17 cellular contexts compared by ENCODE assay signal in genomic region chr4:89054627-89055026, GRCh38. TPM values are rescaled to one million over a fixed set of nuclear protein-coding genes. Genes with fewer than 3 reads are reported as not detected.
DNase-seq lines count a peak whose midpoint lies in the region; ATAC-seq and TF ChIP-seq lines count a peak whose summit lies in the region.
"Had no signal": no experiment of that assay in that cellular context is flagged by ENCODE, and none has a peak within 500 bp of the region (broad histone marks: within the 10 kb centered on the region; RNA-seq: fewer than 3 reads in every experiment).

No MANE protein-coding gene starts in this region.

- TF ChIP-seq POLR2A in testis (IDR thresholded peaks at IDR 0.05) = no peak

- no peak overlapping the region for H3K27ac ChIP-seq in ACC112 (ENCODE audit: low read depth, low read length)
- no peak overlapping the region for H3K27ac ChIP-seq in HUES6 (ENCODE audit: low read depth, low read length)
- no peak overlapping the region for H3K27ac ChIP-seq in coronary artery
- H3K27ac ChIP-seq in neural progenitor cell = no peak overlapping the region
- no peak overlapping the region for H3K27ac ChIP-seq in testis
- H3K27ac ChIP-seq: SJSA1 had no signal

- H3K9ac ChIP-seq in HUES6 (ENCODE audit: low read length) (no peak overlapping the region), neural progenitor cell (peak overlapping the region; percentile 3)

- WGBS in testis, 2 donors = 36 to 44% methylated on average over 1 of the region's 1 CpG

- H3K36me3 Mint-ChIP-seq in neural progenitor cell (peaks cover 8% of the 10 kb centered on the region), T-cell (no peaks in the 10 kb centered on the region)

- H3F3A ChIP-seq in neural progenitor cell (ENCODE audit: low read depth) = peaks cover 11% of the 10 kb centered on the region

- H3K9me3 Mint-ChIP-seq in neural progenitor cell (peaks cover 9% of the 10 kb centered on the region), T-cell (peaks cover 0 to 5% (median 3%) of the 10 kb centered on the region in 3 donors)

- H3K4me2 ChIP-seq in neural progenitor cell = peak overlapping the region; percentile 91

- H3K4me1 ChIP-seq in ACC112 (ENCODE audit: control insufficient read depth, insufficient read depth, low read length, unreplicated experiment) (peaks cover 19% of the 10 kb centered on the region), HUES6 (ENCODE audit: control insufficient read depth, insufficient read depth, low read length) (peaks cover 15% of the 10 kb centered on the region), neural progenitor cell (peaks cover 23% of the 10 kb centered on the region), testis (peaks cover 13% of the 10 kb centered on the region)
- H3K4me1 ChIP-seq: SJSA1 had no signal

- TF ChIP-seq CTCF in coronary artery (IDR thresholded peaks at IDR 0.05) = no peak
- no peak for TF ChIP-seq CTCF in neural progenitor cell (IDR thresholded peaks at IDR 0.05)
- no peak for TF ChIP-seq CTCF in GM13976 (IDR thresholded peaks at IDR 0.05; ENCODE audit: borderline replicate concordance, control extremely low read depth, extremely low read depth, insufficient read depth, missing control alignments)
- TF ChIP-seq CTCF in testis (IDR thresholded peaks at IDR 0.05) = no peak

- H3K4me1 Mint-ChIP-seq in neural progenitor cell (peaks cover 30% of the 10 kb centered on the region), T-cell (peaks cover 13 to 19% (median 15%) of the 10 kb centered on the region in 3 donors)

- DNase-seq in coronary artery (ENCODE audit: low spot score) (no peak), neural progenitor cell (ENCODE audit: low spot score) (no peak), Kasumi-1 (lab: John Stamatoyannopoulos, UW) (no peak), GM13976 (ENCODE audit: low spot score) (no peak), T-cell (no peak), testis (no peak)
- DNase-seq: activated effector memory CD4-positive, alpha-beta T cell treated with anti-CD3 and anti-CD28 coated beads, Interleukin-2, amount 50 U/mL, for 16 hours; anterior cingulate cortex; EL; foreskin melanocyte; naive B cell; NCI-H69; stimulated activated naive CD8-positive, alpha-beta T cell treated with anti-CD3 and anti-CD28 coated beads, Interleukin-15, amount 100 ng/mL, for 72 hours; T-helper 9 cell had no signal

- H3K27ac Mint-ChIP-seq in neural progenitor cell (no peak overlapping the region), T-cell (no peak overlapping the region)
- H3K27ac Mint-ChIP-seq: naive B cell; stimulated activated naive CD8-positive, alpha-beta T cell treated with anti-CD3 and anti-CD28 coated beads, Interleukin-15, amount 100 ng/mL, for 72 hours had no signal

- H3K36me3 ChIP-seq in ACC112 (ENCODE audit: insufficient read depth, low read length) = no peaks in the 10 kb centered on the region
- H3K36me3 ChIP-seq in HUES6 (ENCODE audit: control insufficient read depth, insufficient read depth, low read length) = no peaks in the 10 kb centered on the region
- H3K36me3 ChIP-seq in neural progenitor cell = no peaks in the 10 kb centered on the region
- no peaks in the 10 kb centered on the region for H3K36me3 ChIP-seq in testis (ENCODE audit: low read depth, missing control alignments)
- H3K36me3 ChIP-seq: SJSA1 had no signal

- intact Hi-C loops in testis (cut with DNase I; ENCODE audit: low total_unique reads) = no loop called here

- H3K4me3 ChIP-seq in ACC112 (ENCODE audit: low read depth, low read length) (peak overlapping the region; percentile 82; the same call in 1 of the 2 replicates), HUES6 (ENCODE audit: low read depth, low read length) (peak overlapping the region; percentile 77), coronary artery (peak overlapping the region; percentile 71), neural progenitor cell (peak overlapping the region; percentile 79), testis (no peak overlapping the region)
- H3K4me3 ChIP-seq: SJSA1 had no signal

- H3K9me3 ChIP-seq in HUES6 (ENCODE audit: control insufficient read depth, insufficient read depth, low read depth, low read length) (peaks cover 8% of the 10 kb centered on the region; the same call in 1 of the 2 replicates), neural progenitor cell (ENCODE audit: low read depth) (no peaks in the 10 kb centered on the region), testis (no peaks in the 10 kb centered on the region)
- H3K9me3 ChIP-seq: SJSA1 had no signal

- in situ Hi-C loops in GM13976 (cut with MboI; ENCODE audit: low sequenced_read_pairs, unreplicated experiment) = no loop called here

- POLR2A ChIA-PET in T-cell (lab: Charles Lee) = no interaction called here

- H2AFZ ChIP-seq in ACC112 (ENCODE audit: low read length, unreplicated experiment) = no peak overlapping the region
- H2AFZ ChIP-seq in neural progenitor cell (replicated peaks) = no peak overlapping the region

- H3K27me3 ChIP-seq in ACC112 (ENCODE audit: insufficient read depth, low read length) = no peaks in the 10 kb centered on the region
- H3K27me3 ChIP-seq in HUES6 (ENCODE audit: control insufficient read depth, insufficient read depth, low read length) = no peaks in the 10 kb centered on the region
- no peaks in the 10 kb centered on the region for H3K27me3 ChIP-seq in neural progenitor cell
- no peaks in the 10 kb centered on the region for H3K27me3 ChIP-seq in testis
- H3K27me3 ChIP-seq: SJSA1 had no signal

- no peak for ATAC-seq in T-cell (replicated peaks in 1 of 4)

- H3K4me3 Mint-ChIP-seq in neural progenitor cell (peak overlapping the region; percentile 20), T-cell (no peak overlapping the region)
- H3K4me3 Mint-ChIP-seq: naive B cell; stimulated activated naive CD8-positive, alpha-beta T cell treated with anti-CD3 and anti-CD28 coated beads, Interleukin-15, amount 100 ng/mL, for 72 hours had no signal

- H3K27me3 Mint-ChIP-seq in neural progenitor cell (ENCODE audit: insufficient read depth, low read depth) = peaks cover 2% of the 10 kb centered on the region
- H3K27me3 Mint-ChIP-seq in T-cell = no peaks in the 10 kb centered on the region

- peaks cover 49% of the 10 kb centered on the region for H3K79me2 ChIP-seq in ACC112 (ENCODE audit: control insufficient read depth, insufficient read depth, low read length, unreplicated experiment)
- peaks cover 72% of the 10 kb centered on the region for H3K79me2 ChIP-seq in neural progenitor cell (ENCODE audit: low read depth)

- CTCF ChIA-PET in T-cell (lab: Charles Lee) = interaction anchor here in 1 of 2 donors (0.5 kb wide), 1 partner anchor 56 kb away, joined by 3 read pairs; no protein-coding TSS in a partner anchor

- H4K20me1 ChIP-seq in neural progenitor cell (ENCODE audit: low read depth) = peaks cover 7% of the 10 kb centered on the region

RNA-seq across cellular contexts. Expression of gene FAM13A, which starts 2.4 kb away (rescaled TPM):
- total RNA-seq in neural progenitor cell (ENCODE audit: low replicate concordance) (29.5 and 40.3 TPM in 2 replicates), T-cell (10 to 100 TPM; 11.3 to 92.9 (median 22.7) TPM), testis (100 to 1,000 TPM; 109 to 123 TPM)
- 30.7 TPM for polyA plus RNA-seq in testis (ENCODE audit: insufficient read depth, low read depth, low replicate concordance)

RNA-seq across cellular contexts. Expression of gene TIGD2, which starts 56.7 kb away (rescaled TPM):
- total RNA-seq in neural progenitor cell (ENCODE audit: low replicate concordance) = 17.9 and 28.1 TPM in 2 replicates
- total RNA-seq in T-cell = 1 to 10 TPM; 3.8 to 6.7 (median 5.2) TPM
- total RNA-seq in testis = 10 to 100 TPM in 1 of 2 donors, 1 to 10 TPM in 1; 9.3 to 11.5 TPM
- 4.0 TPM for polyA plus RNA-seq in testis (ENCODE audit: insufficient read depth, low read depth, low replicate concordance)

Comparison
In these comparisons a context has a peak if more than half of its experiments do, and no peak if none do; other contexts are left out.
1. H3K4me3 ChIP-seq: peak in ACC112 (single experiment), HUES6 (single experiment), coronary artery (single experiment) and neural progenitor cell (single experiment); none in testis (0 of 2).